1 cellular context compared by ENCODE assay signal in the genomic region with DNA sequence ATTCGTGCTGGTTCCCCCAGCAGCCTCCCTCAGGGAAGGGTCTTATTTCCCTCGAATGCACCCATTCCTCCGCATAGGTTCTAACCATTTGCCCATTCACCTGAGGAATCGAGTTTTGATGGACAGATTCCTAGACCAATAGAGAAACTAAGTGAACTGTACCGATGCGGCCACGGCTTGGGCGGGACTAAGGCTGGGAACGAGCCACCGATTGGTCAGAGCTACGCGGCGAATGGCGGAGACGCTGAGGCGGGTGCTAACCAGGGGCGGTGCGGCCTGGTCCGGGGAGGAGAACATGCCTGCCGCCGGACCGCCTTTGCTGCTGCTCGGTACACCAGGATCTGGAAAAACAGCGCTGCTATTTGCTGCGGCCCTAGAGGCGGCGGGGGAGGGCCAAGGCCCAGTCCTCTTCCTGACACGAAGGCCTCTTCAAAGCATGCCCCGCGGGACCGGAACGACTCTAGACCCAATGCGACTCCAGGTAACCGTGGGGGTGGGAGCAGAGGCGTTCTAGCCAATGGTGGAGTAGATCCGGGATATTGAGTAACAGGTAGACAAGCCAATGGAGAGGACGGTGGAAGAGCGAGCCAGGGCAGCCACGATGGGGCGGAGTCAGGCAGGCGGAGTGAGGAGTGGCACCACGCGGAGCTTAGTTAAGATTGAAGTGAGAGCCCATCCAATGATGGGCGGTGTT.
TF ChIP-seq lines count a peak whose summit lies in the region.

A gene with protein sequence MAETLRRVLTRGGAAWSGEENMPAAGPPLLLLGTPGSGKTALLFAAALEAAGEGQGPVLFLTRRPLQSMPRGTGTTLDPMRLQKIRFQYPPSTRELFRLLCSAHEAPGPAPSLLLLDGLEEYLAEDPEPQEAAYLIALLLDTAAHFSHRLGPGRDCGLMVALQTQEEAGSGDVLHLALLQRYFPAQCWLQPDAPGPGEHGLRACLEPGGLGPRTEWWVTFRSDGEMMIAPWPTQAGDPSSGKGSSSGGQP (plus strand): TSS at position 218 of the 694 bp plus-strand sequence. CDS start 15 bp downstream, at position 233.

TF ChIP-seq in HepG2, 621 proteins besides CTCF, POLR2A, EP300 and RAD21 (continued from another document and continues in another):
- TF ChIP-seq PHF5A (CRISPR knock-in tag; IDR thresholded peaks at IDR 0.05; ENCODE audit: low read depth, unreplicated experiment) (no peak), SOX6 (IDR thresholded peaks at IDR 0.05) (no peak), SOX6 (CRISPR knock-in tag; IDR thresholded peaks at IDR 0.05) (no peak), ZNF232 (CRISPR knock-in tag; IDR thresholded peaks at IDR 0.05; ENCODE audit: borderline replicate concordance) (peak; percentile 50; the same call in 1 of the 2 replicates), MIER2 (CRISPR knock-in tag; IDR thresholded peaks at IDR 0.05) (no peak), HIVEP1 (CRISPR knock-in tag; IDR thresholded peaks at IDR 0.05) (no peak), SATB2 (CRISPR knock-in tag; IDR thresholded peaks at IDR 0.05) (no peak), NFYC (CRISPR knock-in tag; IDR thresholded peaks at IDR 0.05) (peak; percentile 88), PHB2 (IDR thresholded peaks at IDR 0.05; ENCODE audit: partially characterized antibody) (no peak), ZNF652 (CRISPR knock-in tag; IDR thresholded peaks at IDR 0.05; ENCODE audit: borderline replicate concordance, low read depth) (no peak), TOPORS (CRISPR knock-in tag; IDR thresholded peaks at IDR 0.05) (0 out of 2 replicates have a peak, but pooled peaks have one; percentile 31), HOXA3 (CRISPR knock-in tag; IDR thresholded peaks at IDR 0.05) (peak; percentile 63), EED (CRISPR knock-in tag; IDR thresholded peaks at IDR 0.05) (no peak), POLR2G (IDR thresholded peaks at IDR 0.05; ENCODE audit: low read depth, low read length) (peak; percentile 89), RBM39 (IDR thresholded peaks at IDR 0.05; ENCODE audit: low read depth, low read length, poor library complexity, severe bottlenecking) (no peak), ZFP62 (CRISPR knock-in tag; IDR thresholded peaks at IDR 0.05) (no peak), SALL1 (CRISPR knock-in tag; IDR thresholded peaks at IDR 0.05) (peak; percentile 86), ETV5 (CRISPR knock-in tag; IDR thresholded peaks at IDR 0.05; ENCODE audit: borderline replicate concordance) (peak; percentile 49), ZNF282 (IDR thresholded peaks at IDR 0.05; ENCODE audit: partially characterized antibody) (no peak), ZKSCAN1 (IDR thresholded peaks at IDR 0.05; ENCODE audit: low read length) (no peak), RFX3 (CRISPR knock-in tag; IDR thresholded peaks at IDR 0.05) (no peak; the same call in none of the 2 replicates), CREM (IDR thresholded peaks at IDR 0.05) (peak; percentile 72), CREM (CRISPR knock-in tag; IDR thresholded peaks at IDR 0.05) (no peak), ZSCAN31 (CRISPR knock-in tag; IDR thresholded peaks at IDR 0.05; ENCODE audit: low read depth) (peak; percentile 69; the same call in 1 of the 2 replicates), SAP130 (CRISPR knock-in tag; IDR thresholded peaks at IDR 0.05; ENCODE audit: low read depth) (peak; percentile 84), TMF1 (CRISPR knock-in tag; IDR thresholded peaks at IDR 0.05; ENCODE audit: low read depth) (no peak; the same call in 1 of the 2 replicates), EZH2 (conservative IDR thresholded peaks at IDR 0.05; ENCODE audit: low read depth, low read length) (no peak), RARA (CRISPR knock-in tag; IDR thresholded peaks at IDR 0.05) (peak; percentile 62), ZNF431 (CRISPR knock-in tag; IDR thresholded peaks at IDR 0.05; ENCODE audit: borderline replicate concordance, low read depth) (peak; percentile 29; the same call in 1 of the 2 replicates), CBX1 (IDR thresholded peaks at IDR 0.05; ENCODE audit: low read depth) (peak; percentile 31), ZNF720 (CRISPR knock-in tag; IDR thresholded peaks at IDR 0.05) (0 out of 2 replicates have a peak, but pooled peaks have one; percentile 49), ZNF879 (CRISPR knock-in tag; IDR thresholded peaks at IDR 0.05) (peak; percentile 90; the same call in 1 of the 2 replicates), SPEN (CRISPR knock-in tag; IDR thresholded peaks at IDR 0.05; ENCODE audit: low read depth) (peak; percentile 85), ZNF598 (CRISPR knock-in tag; IDR thresholded peaks at IDR 0.05; ENCODE audit: borderline replicate concordance) (peak; percentile 88; the same call in 1 of the 2 replicates), ZNF7 (CRISPR knock-in tag; IDR thresholded peaks at IDR 0.05) (no peak)
- TF ChIP-seq, protein P1, sequence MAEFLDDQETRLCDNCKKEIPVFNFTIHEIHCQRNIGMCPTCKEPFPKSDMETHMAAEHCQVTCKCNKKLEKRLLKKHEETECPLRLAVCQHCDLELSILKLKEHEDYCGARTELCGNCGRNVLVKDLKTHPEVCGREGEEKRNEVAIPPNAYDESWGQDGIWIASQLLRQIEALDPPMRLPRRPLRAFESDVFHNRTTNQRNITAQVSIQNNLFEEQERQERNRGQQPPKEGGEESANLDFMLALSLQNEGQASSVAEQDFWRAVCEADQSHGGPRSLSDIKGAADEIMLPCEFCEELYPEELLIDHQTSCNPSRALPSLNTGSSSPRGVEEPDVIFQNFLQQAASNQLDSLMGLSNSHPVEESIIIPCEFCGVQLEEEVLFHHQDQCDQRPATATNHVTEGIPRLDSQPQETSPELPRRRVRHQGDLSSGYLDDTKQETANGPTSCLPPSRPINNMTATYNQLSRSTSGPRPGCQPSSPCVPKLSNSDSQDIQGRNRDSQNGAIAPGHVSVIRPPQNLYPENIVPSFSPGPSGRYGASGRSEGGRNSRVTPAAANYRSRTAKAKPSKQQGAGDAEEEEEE (CRISPR knock-in tag; IDR thresholded peaks at IDR 0.05; ENCODE audit: borderline replicate concordance): peak; percentile 82; the same call in 1 of the 2 replicates
- TF ChIP-seq, protein P2, sequence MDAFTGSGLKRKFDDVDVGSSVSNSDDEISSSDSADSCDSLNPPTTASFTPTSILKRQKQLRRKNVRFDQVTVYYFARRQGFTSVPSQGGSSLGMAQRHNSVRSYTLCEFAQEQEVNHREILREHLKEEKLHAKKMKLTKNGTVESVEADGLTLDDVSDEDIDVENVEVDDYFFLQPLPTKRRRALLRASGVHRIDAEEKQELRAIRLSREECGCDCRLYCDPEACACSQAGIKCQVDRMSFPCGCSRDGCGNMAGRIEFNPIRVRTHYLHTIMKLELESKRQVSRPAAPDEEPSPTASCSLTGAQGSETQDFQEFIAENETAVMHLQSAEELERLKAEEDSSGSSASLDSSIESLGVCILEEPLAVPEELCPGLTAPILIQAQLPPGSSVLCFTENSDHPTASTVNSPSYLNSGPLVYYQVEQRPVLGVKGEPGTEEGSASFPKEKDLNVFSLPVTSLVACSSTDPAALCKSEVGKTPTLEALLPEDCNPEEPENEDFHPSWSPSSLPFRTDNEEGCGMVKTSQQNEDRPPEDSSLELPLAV (CRISPR knock-in tag; conservative IDR thresholded peaks at IDR 0.05; ENCODE audit: low read depth): no peak
- TF ChIP-seq, protein P3, sequence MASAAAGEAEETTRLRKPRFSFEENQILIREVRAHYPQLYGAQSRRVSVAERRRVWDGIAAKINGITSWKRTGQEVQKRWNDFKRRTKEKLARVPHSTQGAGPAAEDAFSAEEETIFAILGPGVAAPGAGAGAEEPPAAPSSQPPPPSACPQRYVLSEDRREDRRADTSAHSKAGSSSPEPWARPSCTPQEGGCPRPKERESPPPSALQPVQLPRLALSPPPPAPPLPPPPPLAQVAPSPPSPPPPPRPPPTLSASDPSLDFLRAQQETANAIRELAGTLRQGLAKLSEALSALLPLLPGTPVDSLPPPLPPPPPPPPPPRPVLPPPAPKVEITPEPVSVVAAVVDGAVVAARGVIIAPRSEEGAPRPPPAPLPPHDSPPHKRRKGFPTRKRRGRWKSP (CRISPR knock-in tag; IDR thresholded peaks at IDR 0.05): peak; percentile 76
- TF ChIP-seq, protein P4, sequence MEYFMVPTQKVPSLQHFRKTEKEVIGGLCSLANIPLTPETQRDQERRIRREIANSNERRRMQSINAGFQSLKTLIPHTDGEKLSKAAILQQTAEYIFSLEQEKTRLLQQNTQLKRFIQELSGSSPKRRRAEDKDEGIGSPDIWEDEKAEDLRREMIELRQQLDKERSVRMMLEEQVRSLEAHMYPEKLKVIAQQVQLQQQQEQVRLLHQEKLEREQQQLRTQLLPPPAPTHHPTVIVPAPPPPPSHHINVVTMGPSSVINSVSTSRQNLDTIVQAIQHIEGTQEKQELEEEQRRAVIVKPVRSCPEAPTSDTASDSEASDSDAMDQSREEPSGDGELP (IDR thresholded peaks at IDR 0.05; ENCODE audit: borderline replicate concordance, low read depth): no peak; the same call in 1 of the 2 replicates
- TF ChIP-seq, protein P5, sequence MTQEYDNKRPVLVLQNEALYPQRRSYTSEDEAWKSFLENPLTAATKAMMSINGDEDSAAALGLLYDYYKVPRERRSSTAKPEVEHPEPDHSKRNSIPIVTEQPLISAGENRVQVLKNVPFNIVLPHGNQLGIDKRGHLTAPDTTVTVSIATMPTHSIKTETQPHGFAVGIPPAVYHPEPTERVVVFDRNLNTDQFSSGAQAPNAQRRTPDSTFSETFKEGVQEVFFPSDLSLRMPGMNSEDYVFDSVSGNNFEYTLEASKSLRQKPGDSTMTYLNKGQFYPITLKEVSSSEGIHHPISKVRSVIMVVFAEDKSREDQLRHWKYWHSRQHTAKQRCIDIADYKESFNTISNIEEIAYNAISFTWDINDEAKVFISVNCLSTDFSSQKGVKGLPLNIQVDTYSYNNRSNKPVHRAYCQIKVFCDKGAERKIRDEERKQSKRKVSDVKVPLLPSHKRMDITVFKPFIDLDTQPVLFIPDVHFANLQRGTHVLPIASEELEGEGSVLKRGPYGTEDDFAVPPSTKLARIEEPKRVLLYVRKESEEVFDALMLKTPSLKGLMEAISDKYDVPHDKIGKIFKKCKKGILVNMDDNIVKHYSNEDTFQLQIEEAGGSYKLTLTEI (CRISPR knock-in tag; conservative IDR thresholded peaks at IDR 0.05): no peak
- TF ChIP-seq, protein P6, sequence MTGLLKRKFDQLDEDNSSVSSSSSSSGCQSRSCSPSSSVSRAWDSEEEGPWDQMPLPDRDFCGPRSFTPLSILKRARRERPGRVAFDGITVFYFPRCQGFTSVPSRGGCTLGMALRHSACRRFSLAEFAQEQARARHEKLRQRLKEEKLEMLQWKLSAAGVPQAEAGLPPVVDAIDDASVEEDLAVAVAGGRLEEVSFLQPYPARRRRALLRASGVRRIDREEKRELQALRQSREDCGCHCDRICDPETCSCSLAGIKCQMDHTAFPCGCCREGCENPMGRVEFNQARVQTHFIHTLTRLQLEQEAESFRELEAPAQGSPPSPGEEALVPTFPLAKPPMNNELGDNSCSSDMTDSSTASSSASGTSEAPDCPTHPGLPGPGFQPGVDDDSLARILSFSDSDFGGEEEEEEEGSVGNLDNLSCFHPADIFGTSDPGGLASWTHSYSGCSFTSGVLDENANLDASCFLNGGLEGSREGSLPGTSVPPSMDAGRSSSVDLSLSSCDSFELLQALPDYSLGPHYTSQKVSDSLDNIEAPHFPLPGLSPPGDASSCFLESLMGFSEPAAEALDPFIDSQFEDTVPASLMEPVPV (CRISPR knock-in tag; IDR thresholded peaks at IDR 0.05): no peak; the same call in 1 of the 2 replicates
- TF ChIP-seq, protein P7, sequence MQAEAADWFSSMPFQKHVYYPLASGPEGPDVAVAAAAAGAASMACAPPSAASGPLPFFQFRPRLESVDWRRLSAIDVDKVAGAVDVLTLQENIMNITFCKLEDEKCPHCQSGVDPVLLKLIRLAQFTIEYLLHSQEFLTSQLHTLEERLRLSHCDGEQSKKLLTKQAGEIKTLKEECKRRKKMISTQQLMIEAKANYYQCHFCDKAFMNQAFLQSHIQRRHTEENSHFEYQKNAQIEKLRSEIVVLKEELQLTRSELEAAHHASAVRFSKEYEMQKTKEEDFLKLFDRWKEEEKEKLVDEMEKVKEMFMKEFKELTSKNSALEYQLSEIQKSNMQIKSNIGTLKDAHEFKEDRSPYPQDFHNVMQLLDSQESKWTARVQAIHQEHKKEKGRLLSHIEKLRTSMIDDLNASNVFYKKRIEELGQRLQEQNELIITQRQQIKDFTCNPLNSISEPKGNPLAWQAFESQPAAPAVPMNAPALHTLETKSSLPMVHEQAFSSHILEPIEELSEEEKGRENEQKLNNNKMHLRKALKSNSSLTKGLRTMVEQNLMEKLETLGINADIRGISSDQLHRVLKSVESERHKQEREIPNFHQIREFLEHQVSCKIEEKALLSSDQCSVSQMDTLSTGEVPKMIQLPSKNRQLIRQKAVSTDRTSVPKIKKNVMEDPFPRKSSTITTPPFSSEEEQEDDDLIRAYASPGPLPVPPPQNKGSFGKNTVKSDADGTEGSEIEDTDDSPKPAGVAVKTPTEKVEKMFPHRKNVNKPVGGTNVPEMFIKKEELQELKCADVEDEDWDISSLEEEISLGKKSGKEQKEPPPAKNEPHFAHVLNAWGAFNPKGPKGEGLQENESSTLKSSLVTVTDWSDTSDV (CRISPR knock-in tag; IDR thresholded peaks at IDR 0.05): peak; percentile 89; the same call in 1 of the 2 replicates
- TF ChIP-seq, protein P8, sequence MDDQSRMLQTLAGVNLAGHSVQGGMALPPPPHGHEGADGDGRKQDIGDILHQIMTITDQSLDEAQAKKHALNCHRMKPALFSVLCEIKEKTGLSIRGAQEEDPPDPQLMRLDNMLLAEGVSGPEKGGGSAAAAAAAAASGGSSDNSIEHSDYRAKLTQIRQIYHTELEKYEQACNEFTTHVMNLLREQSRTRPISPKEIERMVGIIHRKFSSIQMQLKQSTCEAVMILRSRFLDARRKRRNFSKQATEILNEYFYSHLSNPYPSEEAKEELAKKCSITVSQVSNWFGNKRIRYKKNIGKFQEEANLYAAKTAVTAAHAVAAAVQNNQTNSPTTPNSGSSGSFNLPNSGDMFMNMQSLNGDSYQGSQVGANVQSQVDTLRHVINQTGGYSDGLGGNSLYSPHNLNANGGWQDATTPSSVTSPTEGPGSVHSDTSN (CRISPR knock-in tag; IDR thresholded peaks at IDR 0.05; ENCODE audit: borderline replicate concordance): no peak
- TF ChIP-seq, protein P9, sequence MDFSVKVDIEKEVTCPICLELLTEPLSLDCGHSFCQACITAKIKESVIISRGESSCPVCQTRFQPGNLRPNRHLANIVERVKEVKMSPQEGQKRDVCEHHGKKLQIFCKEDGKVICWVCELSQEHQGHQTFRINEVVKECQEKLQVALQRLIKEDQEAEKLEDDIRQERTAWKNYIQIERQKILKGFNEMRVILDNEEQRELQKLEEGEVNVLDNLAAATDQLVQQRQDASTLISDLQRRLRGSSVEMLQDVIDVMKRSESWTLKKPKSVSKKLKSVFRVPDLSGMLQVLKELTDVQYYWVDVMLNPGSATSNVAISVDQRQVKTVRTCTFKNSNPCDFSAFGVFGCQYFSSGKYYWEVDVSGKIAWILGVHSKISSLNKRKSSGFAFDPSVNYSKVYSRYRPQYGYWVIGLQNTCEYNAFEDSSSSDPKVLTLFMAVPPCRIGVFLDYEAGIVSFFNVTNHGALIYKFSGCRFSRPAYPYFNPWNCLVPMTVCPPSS (IDR thresholded peaks at IDR 0.05): no peak
- TF ChIP-seq, protein P10, sequence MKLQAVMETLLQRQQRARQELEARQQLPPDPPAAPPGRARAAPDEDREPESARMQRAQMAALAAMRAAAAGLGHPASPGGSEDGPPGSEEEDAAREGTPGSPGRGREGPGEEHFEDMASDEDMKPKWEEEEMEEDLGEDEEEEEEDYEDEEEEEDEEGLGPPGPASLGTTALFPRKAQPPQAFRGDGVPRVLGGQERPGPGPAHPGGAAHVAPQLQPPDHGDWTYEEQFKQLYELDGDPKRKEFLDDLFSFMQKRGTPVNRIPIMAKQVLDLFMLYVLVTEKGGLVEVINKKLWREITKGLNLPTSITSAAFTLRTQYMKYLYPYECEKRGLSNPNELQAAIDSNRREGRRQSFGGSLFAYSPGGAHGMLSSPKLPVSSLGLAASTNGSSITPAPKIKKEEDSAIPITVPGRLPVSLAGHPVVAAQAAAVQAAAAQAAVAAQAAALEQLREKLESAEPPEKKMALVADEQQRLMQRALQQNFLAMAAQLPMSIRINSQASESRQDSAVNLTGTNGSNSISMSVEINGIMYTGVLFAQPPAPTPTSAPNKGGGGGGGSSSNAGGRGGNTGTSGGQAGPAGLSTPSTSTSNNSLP (IDR thresholded peaks at IDR 0.05; ENCODE audit: low read depth, low read length): 0 out of 2 replicates have a peak, but pooled peaks have one; percentile 15
